ENCODE assay signal across 17 cellular contexts in genomic region chr6:105603779-105604592, GRCh38.
DNase-seq lines count a peak whose midpoint lies in the region; ATAC-seq and TF ChIP-seq lines count a peak whose summit lies in the region.
"Had no signal": no experiment of that assay in that cellular context is flagged by ENCODE, and none has a peak within 500 bp of the region (broad histone marks: within the 10 kb centered on the region; RNA-seq: fewer than 3 reads in every experiment).

No MANE protein-coding gene starts in this region.

- peaks cover 24% of the 10 kb centered on the region for H3F3A ChIP-seq in SK-N-SH (replicated peaks; ENCODE audit: insufficient read depth)

- no peak for TF ChIP-seq RAD21 in SK-N-SH (IDR thresholded peaks at IDR 0.05; ENCODE audit: low read length)

- no peaks in the 10 kb centered on the region for H4K20me1 ChIP-seq in SK-N-SH (ENCODE audit: insufficient read depth)
- H4K20me1 ChIP-seq: BLaER1 treated with 17β-estradiol and CSF1 and Interleukin-3, amounts not matched to agents 10 nM and 100 nM had no signal

- H3K9me3 ChIP-seq in SK-N-SH (no peaks in the 10 kb centered on the region), heart left ventricle (peaks cover 0 to 4% (median 0%) of the 10 kb centered on the region in 12 donors), gastrocnemius medialis (no peaks in the 10 kb centered on the region)
- H3K9me3 ChIP-seq: pancreas had no signal

- DNase-seq in DMS 273 (lab: John Stamatoyannopoulos, UW; ENCODE audit: unreplicated experiment) (peak; percentile 62), SK-N-SH (no peak), heart left ventricle (no peak), gastrocnemius medialis (peak in 1 of 2 donors; percentile 38), NCI-H1105 (lab: John Stamatoyannopoulos, UW) (no peak)
- DNase-seq in effector CD4-positive, alpha-beta T cell = no peak
- DNase-seq: activated T-cell treated with anti-CD3 and anti-CD28 coated beads, Interleukin-2, amount 50 U/mL, for 1 hour; erythroblast; GDM1; H7; NCI-H2171; pancreas; WERI-Rb-1 had no signal

- H3K36me3 ChIP-seq in SK-N-SH (replicated peaks in 1 of 2; ENCODE audit: control insufficient read depth in 1 of 2, insufficient read depth in 2 of 2, low read length in 1 of 2) (no peaks in the 10 kb centered on the region), heart left ventricle (no peaks in the 10 kb centered on the region), gastrocnemius medialis (no peaks in the 10 kb centered on the region)
- H3K36me3 ChIP-seq: BLaER1 treated with 17β-estradiol and CSF1 and Interleukin-3, amounts not matched to agents 10 nM and 100 nM; pancreas; WERI-Rb-1 had no signal

- no peaks in the 10 kb centered on the region for H3K27me3 ChIP-seq in SK-N-SH (ENCODE audit: insufficient read depth)
- no peaks in the 10 kb centered on the region for H3K27me3 ChIP-seq in heart left ventricle
- H3K27me3 ChIP-seq in gastrocnemius medialis = no peaks in the 10 kb centered on the region
- H3K27me3 ChIP-seq: BLaER1 treated with 17β-estradiol and CSF1 and Interleukin-3, amounts not matched to agents 10 nM and 100 nM; pancreas had no signal

- peak overlapping the region; percentile 64 for H2AFZ ChIP-seq in SK-N-SH (ENCODE audit: low read depth)

- H3K9me2 ChIP-seq in SK-N-SH = no peaks in the 10 kb centered on the region

- intact Hi-C loops in heart left ventricle (cut with DNase I) (loop anchor here in 4 of 10 donors (5.0 to 10.0 kb wide), 4 partner anchors 99 to 721 kb away; partner anchors contain the start of gene ATG5 (in 1 of the 4)), gastrocnemius medialis (cut with DNase I; ENCODE audit: low total_unique reads) (no loop called here)

- peak overlapping the region; percentile 21; the same call in 1 of the 2 replicates for H3K4me2 ChIP-seq in SK-N-SH
- H3K4me2 ChIP-seq: BLaER1 treated with 17β-estradiol and CSF1 and Interleukin-3, amounts not matched to agents 10 nM and 100 nM had no signal

- peaks cover 0 to 29% of the 10 kb centered on the region in 2 experiments for H3K4me1 ChIP-seq in SK-N-SH (ENCODE audit: control insufficient read depth in 1 of 2, insufficient read depth in 2 of 2, low read depth in 1 of 2, low read length in 1 of 2)
- peaks cover 0 to 42% (median 29%) of the 10 kb centered on the region in 12 donors for H3K4me1 ChIP-seq in heart left ventricle
- peaks cover 17 to 25% of the 10 kb centered on the region in 2 donors for H3K4me1 ChIP-seq in gastrocnemius medialis
- H3K4me1 ChIP-seq: pancreas had no signal

- no peaks in the 10 kb centered on the region for H3K79me2 ChIP-seq in SK-N-SH (ENCODE audit: insufficient read depth)

- TF ChIP-seq POLR2A in heart left ventricle (IDR thresholded peaks at IDR 0.05) = no peak
- no peak for TF ChIP-seq POLR2A in gastrocnemius medialis (IDR thresholded peaks at IDR 0.05)

- in situ Hi-C loops in gastrocnemius medialis (cut with MboI; ENCODE audit: low sequenced_read_pairs in 4 of 4) = no loop called here

- no peak overlapping the region for H3K4me3 ChIP-seq in SK-N-SH (ENCODE audit: low read depth in 2 of 2, low read length in 1 of 2)
- H3K4me3 ChIP-seq in heart left ventricle = no peak overlapping the region
- H3K4me3 ChIP-seq in gastrocnemius medialis = no peak overlapping the region
- H3K4me3 ChIP-seq: BLaER1 treated with 17β-estradiol and CSF1 and Interleukin-3, amounts not matched to agents 10 nM and 100 nM; pancreas had no signal

- 0 out of 4 replicates have a peak, but pooled peaks of 1 of the 2 experiments have one; percentile 26 for TF ChIP-seq EP300 in SK-N-SH (IDR thresholded peaks at IDR 0.05; ENCODE audit: borderline replicate concordance in 1 of 2, low read depth in 1 of 2, low read length in 1 of 2)

- no peak for ATAC-seq in heart left ventricle
- peak; percentile 29 to 51 for ATAC-seq in gastrocnemius medialis
- no peak for ATAC-seq in HG02870 (IDR thresholded peaks at IDR 0.05; ENCODE audit: unreplicated experiment)
- ATAC-seq in HG03135 (IDR thresholded peaks at IDR 0.05; ENCODE audit: unreplicated experiment) = no peak
- ATAC-seq: left colon had no signal

- WGBS in SK-N-SH (ENCODE audit: low lambda C conversion rate) = 19% methylated on average over 4 of the region's 4 CpGs
- 32 to 48% (median 33%) methylated on average over 4 of the region's 4 CpGs for WGBS in heart left ventricle, 4 donors

- H3K27ac ChIP-seq in SK-N-SH (ENCODE audit: low read depth in 2 of 2, low read length in 1 of 2) (peak overlapping the region; percentile 55 to 67; a peak in 3 of 4 replicates), heart left ventricle (peak overlapping the region in 10 of 12 donors; percentile 4 to 55 (median 24)), gastrocnemius medialis (peak overlapping the region in 2 of 4 donors; percentile 1 to 13)
- H3K27ac ChIP-seq: BLaER1 treated with 17β-estradiol and CSF1 and Interleukin-3, amounts not matched to agents 10 nM and 100 nM; pancreas; WERI-Rb-1 had no signal

- CTCF ChIA-PET in SK-N-SH (lab: Yijun Ruan, JAX) = no interaction called here

- H3K9ac ChIP-seq in SK-N-SH = peak overlapping the region; percentile 8; the same call in 1 of the 2 replicates
- H3K9ac ChIP-seq: BLaER1 treated with 17β-estradiol and CSF1 and Interleukin-3, amounts not matched to agents 10 nM and 100 nM had no signal

- no peak for TF ChIP-seq CTCF in SK-N-SH (IDR thresholded peaks at IDR 0.05)
- TF ChIP-seq CTCF in heart left ventricle (IDR thresholded peaks at IDR 0.05) = no peak
- no peak for TF ChIP-seq CTCF in gastrocnemius medialis (IDR thresholded peaks at IDR 0.05 in 4 of 5, conservative IDR thresholded peaks at IDR 0.05 in 1 of 5)

- POLR2A ChIA-PET in SK-N-SH (lab: Yijun Ruan, JAX) = no interaction called here

TF ChIP-seq in SK-N-SH, 30 proteins besides CTCF, POLR2A, EP300 and RAD21:
- TF ChIP-seq TCF12 (IDR thresholded peaks at IDR 0.05) (peak; percentile 49; the same call in 1 of the 2 replicates), NRF1 (IDR thresholded peaks at IDR 0.05; ENCODE audit: low read depth, low read length) (no peak), NFIC (IDR thresholded peaks at IDR 0.05; ENCODE audit: borderline replicate concordance) (0 out of 2 replicates have a peak, but pooled peaks have one; percentile 5), PBX3 (IDR thresholded peaks at IDR 0.05) (peak; percentile 64)

Comparison
In these comparisons a context has a peak if more than half of its experiments do, and no peak if none do; other contexts are left out.
1. ATAC-seq: peak in gastrocnemius medialis (2 of 2); none in heart left ventricle (0 of 4), HG02870 (single experiment) and HG03135 (single experiment).